ENCODE assay signal across 13 cellular contexts in genomic region chr19:39131255-39131755, GRCh38. TPM values are rescaled to one million over a fixed set of nuclear protein-coding genes. Genes with fewer than 3 reads are reported as not detected.
DNase-seq lines count a peak whose midpoint lies in the region; ATAC-seq, FAIRE-seq and TF ChIP-seq lines count a peak whose summit lies in the region.
"Had no signal": no experiment of that assay in that cellular context is flagged by ENCODE, and none has a peak within 500 bp of the region (broad histone marks: within the 10 kb centered on the region; RNA-seq: fewer than 3 reads in every experiment).

No MANE protein-coding gene starts in this region.

- H3K4me1 ChIP-seq in IMR-90 (ENCODE audit: control insufficient read depth, insufficient read depth, low read length), result peaks cover 10% of the 10 kb centered on the region; the same call in 1 of the 2 replicates
- H3K4me1 ChIP-seq in K562 (replicated peaks in 1 of 2; ENCODE audit: control insufficient read depth in 2 of 2, insufficient read depth in 2 of 2, low read length in 2 of 2), result peaks cover 21 to 59% of the 10 kb centered on the region in 2 experiments
- peaks cover 9 to 61% (median 46%) of the 10 kb centered on the region in 5 donors for H3K4me1 ChIP-seq in subcutaneous abdominal adipose tissue (ENCODE audit: control insufficient read depth in 5 of 5, insufficient read depth in 5 of 5, low read length in 5 of 5)

- no peak overlapping the region for H3K4me2 ChIP-seq in IMR-90 (ENCODE audit: low read depth, low read length)
- H3K4me2 ChIP-seq in K562 (ENCODE audit: insufficient read depth, low read length), result no peak overlapping the region

- H3K18ac ChIP-seq in IMR-90 (ENCODE audit: low read depth, low read length), result no peak overlapping the region

- TF ChIP-seq CTCF in IMR-90 (conservative IDR thresholded peaks at IDR 0.05; ENCODE audit: low read depth, low read length) (no peak), K562 (IDR thresholded peaks at IDR 0.05 in 2 of 3, conservative IDR thresholded peaks at IDR 0.05 in 1 of 3; ENCODE audit: insufficient read depth in 2 of 3, low read depth in 1 of 3, low read length in 3 of 3) (no peak)

- no peaks in the 10 kb centered on the region for H3K9me3 ChIP-seq in IMR-90 (ENCODE audit: control insufficient read depth, insufficient read depth, low read length)
- no peaks in the 10 kb centered on the region for H3K9me3 ChIP-seq in K562 (replicated peaks; ENCODE audit: control insufficient read depth, insufficient read depth, low read depth, low read length)
- no peaks in the 10 kb centered on the region for H3K9me3 ChIP-seq in subcutaneous abdominal adipose tissue (ENCODE audit: control insufficient read depth in 5 of 5, low read length in 5 of 5)

- no peaks in the 10 kb centered on the region for H3K36me3 Mint-ChIP-seq in T-cell

- no peaks in the 10 kb centered on the region for H3K27me3 Mint-ChIP-seq in T-cell

- H3K4me3 ChIP-seq in IMR-90 (ENCODE audit: insufficient read depth, low read depth, low read length), result no peak overlapping the region
- H3K4me3 ChIP-seq in K562, result no peak overlapping the region
- peak overlapping the region in 1 of 5 donors; percentile 14 for H3K4me3 ChIP-seq in subcutaneous abdominal adipose tissue (ENCODE audit: low read depth in 1 of 5, low read length in 5 of 5)

- peaks cover 36 to 91% of the 10 kb centered on the region in 2 experiments for H3K79me1 ChIP-seq in IMR-90 (ENCODE audit: low read depth in 1 of 2, low read length in 2 of 2)

- WGBS in IMR-90 (ENCODE audit: extremely low coverage in 2 of 2, insufficient read length in 1 of 2), 2 experiments, result 60% methylated on average over 1 of the region's 18 CpGs; no CpG with 5 or more reads in 1 of the 2 experiments
- 81% methylated on average over 13 of the region's 18 CpGs for WGBS in K562 (ENCODE audit: insufficient coverage, low coverage, missing lambda C conversion rate)

- no peak overlapping the region; the same call in 1 of the 2 replicates for H3K14ac ChIP-seq in IMR-90 (replicated peaks; ENCODE audit: low read depth, low read length)

- in situ Hi-C loops in IMR-90 (cut with MboI; ENCODE audit: low sequenced_read_pairs) (no loop called here), K562 (cut with MboI) (no loop called here)

- CTCF ChIA-PET in IMR-90 (lab: Yijun Ruan, JAX) (no interaction called here), K562 (lab: Yijun Ruan, JAX; ENCODE audit: low intra/inter-chr PET ratio) (no interaction called here), T-cell (lab: Charles Lee) (no interaction called here)

- peaks cover 42 to 59% (median 47%) of the 10 kb centered on the region in 3 donors for H3K4me1 Mint-ChIP-seq in T-cell

- no peak overlapping the region for H3K27ac Mint-ChIP-seq in T-cell

- H3K9ac ChIP-seq in IMR-90 (ENCODE audit: low read depth, low read length) (no peak overlapping the region), K562 (ENCODE audit: insufficient read depth in 1 of 2, low read depth in 2 of 2, low read length in 2 of 2) (peak overlapping the region in 1 of 2 experiments; percentile 37; a peak in 2 of 4 replicates), subcutaneous abdominal adipose tissue (ENCODE audit: low read length in 5 of 5) (peak overlapping the region in 4 of 5 donors; percentile 1 to 38 (median 34))

- H3K79me2 ChIP-seq in K562 (ENCODE audit: control insufficient read depth, insufficient read depth, low read length), result peaks cover 90% of the 10 kb centered on the region

- H3K9me1 ChIP-seq in IMR-90 (ENCODE audit: insufficient read depth, low read length) (peaks cover 2% of the 10 kb centered on the region; the same call in 1 of the 2 replicates), K562 (ENCODE audit: control insufficient read depth, insufficient read depth, low read length) (peaks cover 16% of the 10 kb centered on the region)

- H3K27ac ChIP-seq in IMR-90 (ENCODE audit: insufficient read depth, low read length), result no peak overlapping the region
- H3K27ac ChIP-seq in K562 (ENCODE audit: extremely low read depth, low read depth, low read length), result no peak overlapping the region
- peak overlapping the region; percentile 44 for H3K27ac ChIP-seq in subcutaneous abdominal adipose tissue (ENCODE audit: low read depth, low read length)

- H2AFZ ChIP-seq in IMR-90 (replicated peaks; ENCODE audit: low read length, poor library complexity) (peak overlapping the region; percentile 53), K562 (ENCODE audit: low read depth, low read length) (no peak overlapping the region)

- no TSS peak for BruUV-seq in IMR-90 (replicated peaks; lab: Mats Ljungman, UMichigan)
- no TSS peak for BruUV-seq in K562 (replicated peaks; lab: Mats Ljungman, UMichigan)

- H2BK5ac ChIP-seq in IMR-90 (ENCODE audit: low read depth, low read length, poor library complexity, severe bottlenecking), result no peak overlapping the region

- H4K91ac ChIP-seq in IMR-90 (ENCODE audit: insufficient read depth, low read depth, low read length), result no peak overlapping the region

- ATAC-seq in IMR-90 (ENCODE audit: low read depth) (no peak), K562 (no peak), T-cell (replicated peaks in 1 of 4) (no peak)
- ATAC-seq: HCT116 had no signal

- H4K5ac ChIP-seq in IMR-90 (ENCODE audit: low read depth, low read length), result no peak overlapping the region

- H3K4me3 Mint-ChIP-seq in T-cell, result no peak overlapping the region

- 0 out of 2 replicates have a peak overlapping the region, but pooled peaks have one; percentile 24 for H2AK5ac ChIP-seq in IMR-90 (ENCODE audit: low read depth, low read length)

- H2BK20ac ChIP-seq in IMR-90 (ENCODE audit: low read depth, low read length), result no peak overlapping the region

- H3K4ac ChIP-seq in IMR-90 (ENCODE audit: low read depth, low read length), result 0 out of 2 replicates have a peak overlapping the region, but pooled peaks have one; percentile 6

- FAIRE-seq in K562 (lab: Jason Lieb, UNC) (no peak), urothelium cell line (lab: Jason Lieb, UNC) (no peak)

- no peak overlapping the region for H3K56ac ChIP-seq in IMR-90 (ENCODE audit: extremely low read depth, insufficient read depth, low read length)

- no peak overlapping the region for H2BK120ac ChIP-seq in IMR-90 (ENCODE audit: low read depth, low read length)

- H3K36me3 ChIP-seq in IMR-90 (ENCODE audit: control insufficient read depth, insufficient read depth, low read length) (no peaks in the 10 kb centered on the region), K562 (ENCODE audit: control insufficient read depth, insufficient read depth, low read length) (peaks cover 3% of the 10 kb centered on the region; the same call in 1 of the 3 replicates), subcutaneous abdominal adipose tissue (ENCODE audit: control insufficient read depth in 5 of 5, insufficient read depth in 5 of 5, low read length in 5 of 5) (peaks cover 0 to 2% (median 0%) of the 10 kb centered on the region in 5 donors)

- peaks cover 62% of the 10 kb centered on the region for H4K20me1 ChIP-seq in IMR-90 (ENCODE audit: insufficient read depth, low read length)
- H4K20me1 ChIP-seq in K562 (replicated peaks; ENCODE audit: control insufficient read depth, insufficient read depth, low read length), result peaks cover 55% of the 10 kb centered on the region

- TF ChIP-seq EP300 in K562 (IDR thresholded peaks at IDR 0.05; ENCODE audit: low read length), result no peak

- no peaks in the 10 kb centered on the region for H3K27me3 ChIP-seq in IMR-90 (ENCODE audit: control insufficient read depth, insufficient read depth, low read length)
- H3K27me3 ChIP-seq in K562 (ENCODE audit: control insufficient read depth in 2 of 2, insufficient read depth in 2 of 2, low read length in 2 of 2), result no peaks in the 10 kb centered on the region
- no peaks in the 10 kb centered on the region for H3K27me3 ChIP-seq in subcutaneous abdominal adipose tissue (ENCODE audit: control insufficient read depth in 5 of 5, insufficient read depth in 4 of 5, low read length in 5 of 5)

- no peak overlapping the region for H2BK15ac ChIP-seq in IMR-90 (ENCODE audit: low read depth, low read length)

- peak overlapping the region; percentile 44 for H2AK9ac ChIP-seq in IMR-90 (replicated peaks; ENCODE audit: low read depth, low read length, poor library complexity)

- no peak overlapping the region for H4K8ac ChIP-seq in IMR-90 (ENCODE audit: low read depth in 2 of 2, low read length in 2 of 2)

- dilution Hi-C loops in IMR-90 (cut with HindIII; ENCODE audit: low sequenced_read_pairs, unreplicated experiment), result no loop called here

- POLR2A ChIA-PET in IMR-90 (lab: Charles Lee; ENCODE audit: unreplicated experiment), result no interaction called here
- POLR2A ChIA-PET in K562 (lab: Yijun Ruan, JAX), result no interaction called here
- POLR2A ChIA-PET in T-cell (lab: Charles Lee), result no interaction called here

- no peak for TF ChIP-seq POLR2A in IMR-90 (IDR thresholded peaks at IDR 0.05; ENCODE audit: low read depth, low read length)
- no peak for TF ChIP-seq POLR2A in K562 (conservative IDR thresholded peaks at IDR 0.05)

- DNase-seq in IMR-90 (peak; percentile 35), K562 (ENCODE audit: extremely low read depth in 1 of 4, low spot score in 3 of 4) (no peak), kidney tubule cell (ENCODE audit: low spot score) (peak; percentile 50), NCI-H1417 (lab: John Stamatoyannopoulos, UW) (no peak), NCI-H2107 (lab: John Stamatoyannopoulos, UW) (no peak), urothelium cell line (ENCODE audit: low spot score) (no peak), T-cell (no peak)
- DNase-seq: activated effector memory CD4-positive, alpha-beta T cell treated with Interleukin-2 at 50 U/mL for 16 hours; effector memory CD4-positive, alpha-beta T cell; NCI-H1105 had no signal

- intact Hi-C loops in IMR-90 (cut with micrococcal nuclease) (no loop called here), K562 (cut with micrococcal nuclease) (no loop called here)

- no peak overlapping the region for H3K23ac ChIP-seq in IMR-90 (ENCODE audit: low read depth, low read length)

- H3K9me3 Mint-ChIP-seq in T-cell, result no peaks in the 10 kb centered on the region

- TF ChIP-seq RAD21 in IMR-90 (IDR thresholded peaks at IDR 0.05; ENCODE audit: low read length), result no peak
- TF ChIP-seq RAD21 in K562 (CRISPR knock-in tag; conservative IDR thresholded peaks at IDR 0.05 in 1 of 2, IDR thresholded peaks at IDR 0.05 in 1 of 2), result no peak

RNA-seq across cellular contexts. Expression of gene PAK4, which starts 5.7 kb away (rescaled TPM):
- total RNA-seq in IMR-90 (2012; rRNA removed), result 2.0 and 2.8 TPM in 2 replicates
- polyA plus RNA-seq in IMR-90 (2012; rRNA removed), result 27.2 and 35.5 TPM in 2 replicates
- polyA plus RNA-seq in IMR-90 (2012; cell fraction: cytosol; rRNA removed), result 52.9 and 64.1 TPM in 2 replicates
- 26.9 and 44.9 TPM in 2 replicates for polyA plus RNA-seq in IMR-90 (2012; cell fraction: nucleus; rRNA removed; ENCODE audit: low replicate concordance)
- 16.9 and 47.2 TPM in 2 replicates for total RNA-seq in K562 (2011; cell fraction: chromatin; rRNA removed; ENCODE audit: low replicate concordance)
- 23.7 and 25.8 TPM in 2 replicates for total RNA-seq in K562 (2011; cell fraction: nucleolus; rRNA removed)
- total RNA-seq in K562 (2011; cell fraction: nucleoplasm; rRNA removed), result 17.7 and 19.4 TPM in 2 replicates
- total RNA-seq in K562 (2014; rRNA removed), result 5.8 and 9.2 TPM in 2 replicates
- 1.6 and 2.6 TPM in 2 replicates for total RNA-seq in K562 (2014; rRNA removed; fragmentation: Illumina TruSeq; extraction: Trizol)
- total RNA-seq in K562 (2015; rRNA removed; fragmentation: Illumina TruSeq; extraction: Trizol), result 5.4 and 6.3 TPM in 2 replicates
- 33.1 and 33.5 TPM in 2 replicates for total RNA-seq in K562 (2021)
- polyA plus RNA-seq in K562 (2011; rRNA removed), result 6.0 and 12.1 TPM in 2 replicates
- polyA plus RNA-seq in K562 (2011; cell fraction: cytosol; rRNA removed), result 12.2 and 23.6 TPM in 2 replicates
- 16.7 and 23.1 TPM in 2 replicates for polyA plus RNA-seq in K562 (2011; cell fraction: nucleus; rRNA removed)
- polyA plus RNA-seq in K562 (2012), result 25.3 and 28.8 TPM in 2 replicates
- 10.6 and 22.2 TPM in 2 replicates for polyA plus RNA-seq in K562 (2014; fragmentation: Illumina TruSeq; extraction: Trizol)
- polyA plus RNA-seq in K562 (2014; fragmentation: Nextera tagmentation; extraction: Ambion mirVana), result under 1 TPM; 0.21 to 0.46 TPM
- polyA plus RNA-seq in K562 (2014; rRNA removed), result 11.5 and 14.4 TPM in 2 replicates
- 4.8 and 6.7 TPM in 2 replicates for polyA minus RNA-seq in K562 (2011; rRNA and poly(A)+ RNA removed)
- polyA minus RNA-seq in K562 (2011; cell fraction: cytosol; rRNA and poly(A)+ RNA removed), result 13.6 and 24.9 TPM in 2 replicates
- polyA minus RNA-seq in K562 (2011; cell fraction: nucleus; rRNA and poly(A)+ RNA removed), result 6.2 and 7.1 TPM in 2 replicates
- total RNA-seq in T-cell, result 10 to 100 TPM in 3 of 5 donors, 1 to 10 TPM in 2; 8.6 to 16.8 (median 12.9) TPM

RNA-seq across cellular contexts. Expression of gene ACP7, which starts 47.1 kb away (rescaled TPM):
- not detected in 2 replicates for total RNA-seq in IMR-90 (2012; rRNA removed)
- polyA plus RNA-seq in IMR-90 (2012; rRNA removed), result not detected in 2 replicates
- not detected in 2 replicates for polyA plus RNA-seq in IMR-90 (2012; cell fraction: cytosol; rRNA removed)
- 0.04 and 0.05 TPM in 2 replicates for polyA plus RNA-seq in IMR-90 (2012; cell fraction: nucleus; rRNA removed; ENCODE audit: low replicate concordance)
- not detected in 2 replicates for total RNA-seq in K562 (2011; cell fraction: chromatin; rRNA removed; ENCODE audit: low replicate concordance)
- total RNA-seq in K562 (2011; cell fraction: nucleolus; rRNA removed), result not detected in 2 replicates
- total RNA-seq in K562 (2011; cell fraction: nucleoplasm; rRNA removed), result not detected in 2 replicates
- total RNA-seq in K562 (2014; rRNA removed), result not detected in 2 replicates
- not detected in 2 replicates for total RNA-seq in K562 (2014; rRNA removed; fragmentation: Illumina TruSeq; extraction: Trizol)
- not detected in 2 replicates for total RNA-seq in K562 (2015; rRNA removed; fragmentation: Illumina TruSeq; extraction: Trizol)
- not detected in 2 replicates for total RNA-seq in K562 (2021)
- not detected in 2 replicates for polyA plus RNA-seq in K562 (2011; rRNA removed)
- polyA plus RNA-seq in K562 (2011; cell fraction: cytosol; rRNA removed), result not detected in 2 replicates
- not detected in 2 replicates for polyA plus RNA-seq in K562 (2011; cell fraction: nucleus; rRNA removed)
- polyA plus RNA-seq in K562 (2012), result not detected in 2 replicates
- not detected in 2 replicates for polyA plus RNA-seq in K562 (2014; fragmentation: Illumina TruSeq; extraction: Trizol)
- polyA plus RNA-seq in K562 (2014; fragmentation: Nextera tagmentation; extraction: Ambion mirVana), result not detected
- polyA plus RNA-seq in K562 (2014; rRNA removed), result not detected in 2 replicates
- not detected in 2 replicates for polyA minus RNA-seq in K562 (2011; rRNA and poly(A)+ RNA removed)
- polyA minus RNA-seq in K562 (2011; cell fraction: cytosol; rRNA and poly(A)+ RNA removed), result not detected in 2 replicates
- polyA minus RNA-seq in K562 (2011; cell fraction: nucleus; rRNA and poly(A)+ RNA removed), result not detected in 2 replicates
- under 1 TPM in 1 of 5 donors, not detected in 4; 0.19 TPM for total RNA-seq in T-cell
- total RNA-seq: renal cortical epithelial cell had no signal

Comparison
In these comparisons a context has a peak if more than half of its experiments do, and no peak if none do; other contexts are left out.
1. DNase-seq: peak in IMR-90 (single experiment) and kidney tubule cell (single experiment); none in K562 (0 of 4), NCI-H1417 (0 of 3), NCI-H2107 (single experiment), urothelium cell line (single experiment) and T-cell (0 of 34).